In the genomic region with DNA sequence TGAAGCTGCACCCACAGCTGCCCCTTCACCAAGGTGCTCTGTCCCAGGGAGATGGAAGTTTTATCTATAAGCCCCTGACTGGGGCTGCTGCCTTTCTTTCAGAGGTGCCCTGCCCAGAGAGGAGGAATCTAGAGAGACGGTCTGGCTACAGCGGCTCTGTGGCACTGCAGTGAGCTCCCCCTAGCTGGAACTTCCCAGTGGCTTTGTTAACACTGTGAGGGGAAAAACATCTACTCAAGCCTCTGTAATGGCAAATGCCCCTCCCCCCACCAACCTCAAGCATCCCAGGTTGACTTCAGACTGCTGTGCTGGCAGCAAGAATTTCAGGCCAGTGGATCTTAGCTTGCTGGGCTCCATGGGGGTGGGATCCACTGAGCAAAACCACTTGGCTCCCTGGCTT, we compare ENCODE assay signal across 7 cellular contexts.
A peak's percentile ranks its signal among the peaks of the same experiment; 100 is the strongest.
DNase-seq lines count a peak whose midpoint lies in the region; TF ChIP-seq lines count a peak whose summit lies in the region.
"Not testable (repeated sequence)": the region's sequence is repeated elsewhere in the genome, so short reads cannot be mapped to it uniquely, and the experiment has no call there.

No MANE protein-coding gene starts in this region.

- not testable (repeated sequence) for H3K36me3 ChIP-seq in neural progenitor cell

- H3K27ac Mint-ChIP-seq in chondrocyte (ENCODE audit: unreplicated experiment) (peak overlapping the region; percentile 81), neural progenitor cell (peak overlapping the region; percentile 43)

- H3F3A ChIP-seq in neural progenitor cell (ENCODE audit: low read depth) = peaks cover 14% of the 10 kb centered on the region

- in situ Hi-C loops in GM13977 (cut with MboI; ENCODE audit: low pct_unique_long_range_greater_than_20kb, low sequenced_read_pairs, unreplicated experiment); SK-MEL-5 (cut with HindIII; ENCODE audit: low pct_unique_long_range_greater_than_20kb, low sequenced_read_pairs): not testable (repeated sequence)

- H3K9me3 ChIP-seq in neural progenitor cell (ENCODE audit: low read depth) = not testable (repeated sequence)

- H3K36me3 Mint-ChIP-seq in chondrocyte (ENCODE audit: low read depth); neural progenitor cell: not testable (repeated sequence)

- H3K4me1 Mint-ChIP-seq in chondrocyte (ENCODE audit: low read depth) (peaks cover 60% of the 10 kb centered on the region), neural progenitor cell (peaks cover 45% of the 10 kb centered on the region)

- H3K79me2 ChIP-seq in neural progenitor cell (ENCODE audit: low read depth) = not testable (repeated sequence)

- H3K27me3 ChIP-seq in neural progenitor cell = peaks cover 54% of the 10 kb centered on the region

- TF ChIP-seq CTCF in GM13977 (IDR thresholded peaks at IDR 0.05; ENCODE audit: extremely low read depth, insufficient read depth, missing control alignments) (peak; percentile 1), LNCaP clone FGC (IDR thresholded peaks at IDR 0.05; ENCODE audit: control insufficient read depth, extremely low read depth, insufficient read depth) (peak; percentile 6; the same call in 1 of the 2 replicates), neural progenitor cell (IDR thresholded peaks at IDR 0.05) (peak; percentile 36)
- TF ChIP-seq CTCF in chondrocyte (IDR thresholded peaks at IDR 0.05) = not testable (repeated sequence)

- not testable (repeated sequence) for H3K27ac ChIP-seq in neural progenitor cell

- not testable (repeated sequence) for H3K9ac ChIP-seq in neural progenitor cell

- not testable (repeated sequence) for H3K9me3 Mint-ChIP-seq in chondrocyte (ENCODE audit: low read depth); neural progenitor cell

- DNase-seq in ELF-1 (ENCODE audit: low read depth, low spot score) (peak; percentile 84), SK-MEL-5 (ENCODE audit: low read depth, low spot score) (peak; percentile 16), iPS-NIHi11 (ENCODE audit: low spot score) (peak; percentile 37), neural progenitor cell (ENCODE audit: low spot score) (peak; percentile 60)
- not testable (repeated sequence) for DNase-seq in GM13977 (ENCODE audit: low spot score); LNCaP clone FGC (ENCODE audit: low read depth); chondrocyte (ENCODE audit: low spot score)

- H4K20me1 ChIP-seq in neural progenitor cell (ENCODE audit: low read depth) = not testable (repeated sequence)

- H2AFZ ChIP-seq in neural progenitor cell (replicated peaks) = not testable (repeated sequence)

- peak overlapping the region; percentile 38 for H3K4me2 ChIP-seq in neural progenitor cell

- H3K4me3 ChIP-seq in LNCaP clone FGC (ENCODE audit: low read depth, low read length); neural progenitor cell: not testable (repeated sequence)

- H3K27me3 Mint-ChIP-seq in chondrocyte (ENCODE audit: low read depth); neural progenitor cell (ENCODE audit: insufficient read depth, low read depth): not testable (repeated sequence)

- H3K4me1 ChIP-seq in neural progenitor cell = not testable (repeated sequence)

- H3K4me3 Mint-ChIP-seq in chondrocyte (ENCODE audit: unreplicated experiment); neural progenitor cell: not testable (repeated sequence)
